8 cellular contexts compared by ENCODE assay signal in the genomic region with DNA sequence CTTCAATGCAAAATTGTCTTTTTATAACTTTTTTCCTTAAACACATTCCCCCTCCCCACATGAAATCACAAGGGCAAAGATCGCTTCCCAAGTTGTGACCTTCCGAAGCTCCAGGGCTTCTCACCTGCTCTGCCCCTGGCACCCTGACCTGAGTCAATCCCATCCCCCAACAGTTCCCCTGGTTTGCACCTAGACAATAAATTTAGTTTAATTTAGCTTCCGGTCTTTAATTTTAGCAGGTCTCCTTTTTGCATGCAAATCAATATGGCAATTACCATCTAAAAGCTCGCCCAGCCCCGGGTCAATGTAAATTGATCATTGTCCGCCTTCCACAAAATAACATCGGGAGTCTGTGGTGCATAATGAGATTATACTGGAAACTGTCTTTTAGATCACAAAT. TPM values are rescaled to one million over a fixed set of nuclear protein-coding genes. Genes with fewer than 3 reads are reported as not detected.
DNase-seq lines count a peak whose midpoint lies in the region; ATAC-seq lines count a peak whose summit lies in the region.

No MANE protein-coding gene starts in this region.

- no peaks in the 10 kb centered on the region for H3K27me3 Mint-ChIP-seq in activated naive CD4-positive, alpha-beta T cell treated with anti-CD3 and anti-CD28 coated beads, Interleukin-2, amount 50 U/mL, for 24 hours
- no peaks in the 10 kb centered on the region for H3K27me3 Mint-ChIP-seq in activated CD4-positive, alpha-beta memory T cell treated with anti-CD3 and anti-CD28 coated beads for 36 hours
- no peaks in the 10 kb centered on the region for H3K27me3 Mint-ChIP-seq in stimulated activated naive CD8-positive, alpha-beta T cell treated with anti-CD3 and anti-CD28 coated beads, Interleukin-15, amount 100 ng/mL, for 72 hours

- peaks cover 56% of the 10 kb centered on the region for H3K4me1 ChIP-seq in iPS-18a (ENCODE audit: control insufficient read depth, low read depth, low read length)

- H3K36me3 Mint-ChIP-seq in activated naive CD4-positive, alpha-beta T cell treated with anti-CD3 and anti-CD28 coated beads, Interleukin-2, amount 50 U/mL, for 24 hours = peaks cover 3% of the 10 kb centered on the region
- peaks cover 4% of the 10 kb centered on the region for H3K36me3 Mint-ChIP-seq in activated CD4-positive, alpha-beta memory T cell treated with anti-CD3 and anti-CD28 coated beads for 36 hours

- no peak overlapping the region for H3K27ac Mint-ChIP-seq in activated naive CD4-positive, alpha-beta T cell treated with anti-CD3 and anti-CD28 coated beads, Interleukin-2, amount 50 U/mL, for 24 hours
- no peak overlapping the region for H3K27ac Mint-ChIP-seq in activated CD4-positive, alpha-beta memory T cell treated with anti-CD3 and anti-CD28 coated beads for 36 hours
- peak overlapping the region in 1 of 2 donors; percentile 61 for H3K27ac Mint-ChIP-seq in stimulated activated naive CD8-positive, alpha-beta T cell treated with anti-CD3 and anti-CD28 coated beads, Interleukin-15, amount 100 ng/mL, for 72 hours

- H3K4me1 Mint-ChIP-seq in activated naive CD4-positive, alpha-beta T cell treated with anti-CD3 and anti-CD28 coated beads, Interleukin-2, amount 50 U/mL, for 24 hours = peaks cover 58% of the 10 kb centered on the region
- peaks cover 59% of the 10 kb centered on the region for H3K4me1 Mint-ChIP-seq in activated CD4-positive, alpha-beta memory T cell treated with anti-CD3 and anti-CD28 coated beads for 36 hours (ENCODE audit: low read depth)
- peaks cover 77% of the 10 kb centered on the region for H3K4me1 Mint-ChIP-seq in stimulated activated naive CD8-positive, alpha-beta T cell treated with anti-CD3 and anti-CD28 coated beads, Interleukin-15, amount 100 ng/mL, for 72 hours

- no peak for DNase-seq in activated naive CD4-positive, alpha-beta T cell treated with anti-CD3 and anti-CD28 coated beads, Interleukin-2, amount 50 U/mL, for 16 hours
- DNase-seq in activated CD4-positive, alpha-beta memory T cell treated with anti-CD3 and anti-CD28 coated beads for 36 hours = no peak
- DNase-seq in stimulated activated naive CD8-positive, alpha-beta T cell treated with anti-CD3 and anti-CD28 coated beads, Interleukin-15, amount 100 ng/mL, for 72 hours = no peak
- DNase-seq in NCI-H446 (lab: John Stamatoyannopoulos, UW) (no peak), MG63 (no peak)

- H3K9ac ChIP-seq in iPS-18a (ENCODE audit: low read length) = peak overlapping the region; percentile 70

- H3K9me3 ChIP-seq in iPS-18a (ENCODE audit: control insufficient read depth, low read depth, low read length) (no peaks in the 10 kb centered on the region), MG63 (no peaks in the 10 kb centered on the region)

- no peak for ATAC-seq in stimulated activated naive CD8-positive, alpha-beta T cell treated with anti-CD3 and anti-CD28 coated beads, Interleukin-15, amount 100 ng/mL, for 72 hours
- ATAC-seq in GM19328 (IDR thresholded peaks at IDR 0.05; ENCODE audit: unreplicated experiment) = no peak

- no peaks in the 10 kb centered on the region for H3K9me3 Mint-ChIP-seq in activated naive CD4-positive, alpha-beta T cell treated with anti-CD3 and anti-CD28 coated beads, Interleukin-2, amount 50 U/mL, for 24 hours
- no peaks in the 10 kb centered on the region for H3K9me3 Mint-ChIP-seq in activated CD4-positive, alpha-beta memory T cell treated with anti-CD3 and anti-CD28 coated beads for 36 hours
- no peaks in the 10 kb centered on the region for H3K9me3 Mint-ChIP-seq in stimulated activated naive CD8-positive, alpha-beta T cell treated with anti-CD3 and anti-CD28 coated beads, Interleukin-15, amount 100 ng/mL, for 72 hours

- peaks cover 91% of the 10 kb centered on the region for H3K27me3 ChIP-seq in iPS-18a (ENCODE audit: control insufficient read depth, insufficient read depth, low read length)
- H3K27me3 ChIP-seq in MG63 = no peaks in the 10 kb centered on the region

- POLR2A ChIA-PET in activated CD4-positive, alpha-beta memory T cell treated with anti-CD3 and anti-CD28 coated beads for 36 hours (lab: Charles Lee) = no interaction called here

- H3K4me3 ChIP-seq in iPS-18a (ENCODE audit: low read length) (peak overlapping the region; percentile 76), MG63 (no peak overlapping the region; the same call in 1 of the 2 replicates)

- H3K36me3 ChIP-seq in iPS-18a (ENCODE audit: control insufficient read depth, low read depth, low read length) (no peaks in the 10 kb centered on the region), MG63 (no peaks in the 10 kb centered on the region)

- H3K4me3 Mint-ChIP-seq in activated naive CD4-positive, alpha-beta T cell treated with anti-CD3 and anti-CD28 coated beads, Interleukin-2, amount 50 U/mL, for 24 hours = peak overlapping the region; percentile 79
- peak overlapping the region; percentile 57 for H3K4me3 Mint-ChIP-seq in activated CD4-positive, alpha-beta memory T cell treated with anti-CD3 and anti-CD28 coated beads for 36 hours
- peak overlapping the region; percentile 78 to 86 for H3K4me3 Mint-ChIP-seq in stimulated activated naive CD8-positive, alpha-beta T cell treated with anti-CD3 and anti-CD28 coated beads, Interleukin-15, amount 100 ng/mL, for 72 hours

- H3K27ac ChIP-seq in iPS-18a (ENCODE audit: low read length) = peak overlapping the region; percentile 8

- CTCF ChIA-PET in activated CD4-positive, alpha-beta memory T cell treated with anti-CD3 and anti-CD28 coated beads for 36 hours (lab: Charles Lee) = no interaction called here

- intact Hi-C loops in activated CD4-positive, alpha-beta memory T cell treated with anti-CD3 and anti-CD28 coated beads for 36 hours (cut with micrococcal nuclease) = loop anchor here (10.0 kb wide), 1 partner anchor 276 kb away; no protein-coding TSS in a partner anchor

RNA-seq across cellular contexts. Expression of a gene that starts 6.8 kb away (rescaled TPM):
- 10 to 100 TPM; 33.7 to 35.0 TPM for total RNA-seq in activated CD4-positive, alpha-beta memory T cell treated with anti-CD3 and anti-CD28 coated beads for 36 hours
- 13.4 and 15.0 TPM in 2 replicates for total RNA-seq in MG63 (2014; rRNA removed; shearing (Covaris generic); ENCODE audit: low replicate concordance)
